In genomic region chr22:45008853-45009751, GRCh38 we compare ENCODE assay signal across 7 cellular contexts. TPM values are rescaled to one million over a fixed set of nuclear protein-coding genes. Genes with fewer than 3 reads are reported as not detected.
DNase-seq lines count a peak whose midpoint lies in the region; ATAC-seq and TF ChIP-seq lines count a peak whose summit lies in the region.

No MANE protein-coding gene starts in this region.

- H3F3A ChIP-seq in SK-N-SH (replicated peaks; ENCODE audit: insufficient read depth) = peaks cover 3% of the 10 kb centered on the region

- DNase-seq in SK-N-SH (peak; percentile 75), left ventricle myocardium inferior (no peak), DMS114 treated with DMSO at 0.1 percent for 48 hours (lab: John Stamatoyannopoulos, UW; ENCODE audit: unreplicated experiment) (no peak), RKO (ENCODE audit: low spot score) (no peak)
- no peak for DNase-seq in stimulated activated CD4-positive, alpha-beta T cell treated with anti-CD3 and anti-CD28 coated beads, Interleukin-12 subunit alpha, Interleukin-12 subunit beta, amount 100 ng/mL, for 4 hours

- peaks cover 37% of the 10 kb centered on the region for H3K27me3 ChIP-seq in SK-N-SH (ENCODE audit: insufficient read depth)
- peaks cover 95% of the 10 kb centered on the region for H3K27me3 ChIP-seq in left ventricle myocardium inferior (ENCODE audit: low read depth)

- H3K4me1 Mint-ChIP-seq in stimulated activated memory B cell treated with anti-CD40 and anti-IgM and Interleukin-4, amounts not matched to agents 10 μg/mL and 1 μg/mL and 100 μg/mL, for 72 hours = peaks cover 18% of the 10 kb centered on the region

- no peaks in the 10 kb centered on the region for H3K79me2 ChIP-seq in SK-N-SH (ENCODE audit: insufficient read depth)

- H3K4me3 Mint-ChIP-seq in stimulated activated memory B cell treated with anti-CD40 and anti-IgM and Interleukin-4, amounts not matched to agents 10 μg/mL and 1 μg/mL and 100 μg/mL, for 72 hours = no peak overlapping the region

- H3K36me3 Mint-ChIP-seq in stimulated activated memory B cell treated with anti-CD40 and anti-IgM and Interleukin-4, amounts not matched to agents 10 μg/mL and 1 μg/mL and 100 μg/mL, for 72 hours = no peaks in the 10 kb centered on the region

- peaks cover 68% of the 10 kb centered on the region for H3K27me3 Mint-ChIP-seq in stimulated activated memory B cell treated with anti-CD40 and anti-IgM and Interleukin-4, amounts not matched to agents 10 μg/mL and 1 μg/mL and 100 μg/mL, for 72 hours

- TF ChIP-seq EP300 in SK-N-SH (IDR thresholded peaks at IDR 0.05; ENCODE audit: borderline replicate concordance in 1 of 2, low read depth in 1 of 2, low read length in 1 of 2) = no peak

- H3K4me3 ChIP-seq in HEK293 (ENCODE audit: low read depth, low read length) (peak overlapping the region; percentile 68), SK-N-SH (ENCODE audit: low read depth in 2 of 2, low read length in 1 of 2) (peak overlapping the region; percentile 56 to 64), left ventricle myocardium inferior (peak overlapping the region; percentile 69)

- POLR2A ChIA-PET in HEK293 (lab: Yijun Ruan, JAX) (interaction anchor here (0.6 to 1.6 kb wide), 3 partner anchors 74 to 380 kb away, joined by 3 to 4 read pairs (median 4); partner anchors contain the start of gene NUP50), SK-N-SH (lab: Yijun Ruan, JAX) (interaction anchor here (0.7 to 1.5 kb wide), 2 partner anchors 14 to 156 kb away, joined by 3 to 4 read pairs; no protein-coding TSS in a partner anchor)

- peak overlapping the region; percentile 37; the same call in 1 of the 2 replicates for H3K27ac ChIP-seq in HEK293 (ENCODE audit: extremely low read depth, low read depth, low read length)
- peak overlapping the region in 1 of 2 experiments; percentile 76; a peak in 2 of 4 replicates for H3K27ac ChIP-seq in SK-N-SH (ENCODE audit: low read depth in 2 of 2, low read length in 1 of 2)
- H3K27ac ChIP-seq in left ventricle myocardium inferior (replicated peaks) = no peak overlapping the region

- CTCF ChIA-PET in HEK293 (lab: Yijun Ruan, JAX) = interaction anchor here (0.6 kb wide), 1 partner anchor 72 kb away, joined by 4 read pairs; no protein-coding TSS in a partner anchor
- CTCF ChIA-PET in SK-N-SH (lab: Yijun Ruan, JAX) = interaction anchor here (0.6 to 1.5 kb wide), 5 partner anchors 19 to 507 kb away, joined by 3 to 4 read pairs (median 4); no protein-coding TSS in a partner anchor

- ATAC-seq in stimulated activated memory B cell treated with anti-CD40 and anti-IgM and Interleukin-4, amounts not matched to agents 10 μg/mL and 1 μg/mL and 100 μg/mL, for 72 hours = peak; percentile 7

- intact Hi-C loops in left ventricle myocardium inferior (cut with micrococcal nuclease) = no loop called here

- H3K9ac ChIP-seq in SK-N-SH = no peak overlapping the region

- H3K27ac Mint-ChIP-seq in stimulated activated memory B cell treated with anti-CD40 and anti-IgM and Interleukin-4, amounts not matched to agents 10 μg/mL and 1 μg/mL and 100 μg/mL, for 72 hours = no peak overlapping the region

- no peaks in the 10 kb centered on the region for H3K9me3 Mint-ChIP-seq in stimulated activated memory B cell treated with anti-CD40 and anti-IgM and Interleukin-4, amounts not matched to agents 10 μg/mL and 1 μg/mL and 100 μg/mL, for 72 hours

- H3K36me3 ChIP-seq in HEK293 (ENCODE audit: control insufficient read depth in 2 of 2, insufficient read depth in 1 of 2, low read length in 2 of 2) (no peaks in the 10 kb centered on the region), SK-N-SH (replicated peaks in 1 of 2; ENCODE audit: control insufficient read depth in 1 of 2, insufficient read depth in 2 of 2, low read length in 1 of 2) (no peaks in the 10 kb centered on the region), left ventricle myocardium inferior (no peaks in the 10 kb centered on the region)

- WGBS in SK-N-SH (ENCODE audit: low lambda C conversion rate) = 2% methylated on average over 10 of the region's 94 CpGs

- H3K4me1 ChIP-seq in HEK293 (ENCODE audit: control insufficient read depth, insufficient read depth, low read length) (0 out of 2 replicates have a peak, but pooled peaks cover 3% of the 10 kb centered on the region), SK-N-SH (ENCODE audit: control insufficient read depth in 1 of 2, insufficient read depth in 2 of 2, low read depth in 1 of 2, low read length in 1 of 2) (peaks cover 0 to 11% of the 10 kb centered on the region in 2 experiments; a peak in 2 of 4 replicates), left ventricle myocardium inferior (peaks cover 44% of the 10 kb centered on the region)

- no peaks in the 10 kb centered on the region for H3K9me2 ChIP-seq in SK-N-SH

- TF ChIP-seq CTCF in HEK293 (tag by site-specific recombination; IDR thresholded peaks at IDR 0.05) (peak; percentile 12; the same call in 1 of the 2 replicates), SK-N-SH (IDR thresholded peaks at IDR 0.05) (no peak), left ventricle myocardium inferior (IDR thresholded peaks at IDR 0.05; ENCODE audit: borderline replicate concordance) (no peak)

- no peak for TF ChIP-seq RAD21 in SK-N-SH (IDR thresholded peaks at IDR 0.05; ENCODE audit: low read length)

- H3K4me2 ChIP-seq in SK-N-SH = peak overlapping the region; percentile 83

- H4K20me1 ChIP-seq in SK-N-SH (ENCODE audit: insufficient read depth) = no peaks in the 10 kb centered on the region

- H3K9me3 ChIP-seq in HEK293 (ENCODE audit: control insufficient read depth, insufficient read depth, low read depth, low read length) = no peaks in the 10 kb centered on the region
- H3K9me3 ChIP-seq in SK-N-SH = no peaks in the 10 kb centered on the region
- H3K9me3 ChIP-seq in left ventricle myocardium inferior (replicated peaks) = no peaks in the 10 kb centered on the region

- no peak overlapping the region for H2AFZ ChIP-seq in SK-N-SH (ENCODE audit: low read depth)

TF ChIP-seq in HEK293, 187 proteins besides CTCF, POLR2A, EP300 and RAD21 (continues in another document):
- TF ChIP-seq ZNF626 (tag by site-specific recombination; IDR thresholded peaks at IDR 0.05) = no peak
- TF ChIP-seq ZNF629 (tag by site-specific recombination; IDR thresholded peaks at IDR 0.05) = no peak
- TF ChIP-seq KLF16 (tag by site-specific recombination; IDR thresholded peaks at IDR 0.05) = no peak
- no peak for TF ChIP-seq ZFP37 (tag by site-specific recombination; IDR thresholded peaks at IDR 0.05)
- TF ChIP-seq, protein P1, sequence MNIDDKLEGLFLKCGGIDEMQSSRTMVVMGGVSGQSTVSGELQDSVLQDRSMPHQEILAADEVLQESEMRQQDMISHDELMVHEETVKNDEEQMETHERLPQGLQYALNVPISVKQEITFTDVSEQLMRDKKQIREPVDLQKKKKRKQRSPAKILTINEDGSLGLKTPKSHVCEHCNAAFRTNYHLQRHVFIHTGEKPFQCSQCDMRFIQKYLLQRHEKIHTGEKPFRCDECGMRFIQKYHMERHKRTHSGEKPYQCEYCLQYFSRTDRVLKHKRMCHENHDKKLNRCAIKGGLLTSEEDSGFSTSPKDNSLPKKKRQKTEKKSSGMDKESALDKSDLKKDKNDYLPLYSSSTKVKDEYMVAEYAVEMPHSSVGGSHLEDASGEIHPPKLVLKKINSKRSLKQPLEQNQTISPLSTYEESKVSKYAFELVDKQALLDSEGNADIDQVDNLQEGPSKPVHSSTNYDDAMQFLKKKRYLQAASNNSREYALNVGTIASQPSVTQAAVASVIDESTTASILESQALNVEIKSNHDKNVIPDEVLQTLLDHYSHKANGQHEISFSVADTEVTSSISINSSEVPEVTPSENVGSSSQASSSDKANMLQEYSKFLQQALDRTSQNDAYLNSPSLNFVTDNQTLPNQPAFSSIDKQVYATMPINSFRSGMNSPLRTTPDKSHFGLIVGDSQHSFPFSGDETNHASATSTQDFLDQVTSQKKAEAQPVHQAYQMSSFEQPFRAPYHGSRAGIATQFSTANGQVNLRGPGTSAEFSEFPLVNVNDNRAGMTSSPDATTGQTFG (tag by site-specific recombination; IDR thresholded peaks at IDR 0.05; ENCODE audit: borderline replicate concordance) = no peak

TF ChIP-seq in SK-N-SH, 30 proteins besides CTCF, POLR2A, EP300 and RAD21:
- TF ChIP-seq NRF1 (IDR thresholded peaks at IDR 0.05; ENCODE audit: low read depth, low read length) = no peak
- no peak for TF ChIP-seq RCOR1 (IDR thresholded peaks at IDR 0.05; ENCODE audit: low read length)
- TF ChIP-seq, protein P2, sequence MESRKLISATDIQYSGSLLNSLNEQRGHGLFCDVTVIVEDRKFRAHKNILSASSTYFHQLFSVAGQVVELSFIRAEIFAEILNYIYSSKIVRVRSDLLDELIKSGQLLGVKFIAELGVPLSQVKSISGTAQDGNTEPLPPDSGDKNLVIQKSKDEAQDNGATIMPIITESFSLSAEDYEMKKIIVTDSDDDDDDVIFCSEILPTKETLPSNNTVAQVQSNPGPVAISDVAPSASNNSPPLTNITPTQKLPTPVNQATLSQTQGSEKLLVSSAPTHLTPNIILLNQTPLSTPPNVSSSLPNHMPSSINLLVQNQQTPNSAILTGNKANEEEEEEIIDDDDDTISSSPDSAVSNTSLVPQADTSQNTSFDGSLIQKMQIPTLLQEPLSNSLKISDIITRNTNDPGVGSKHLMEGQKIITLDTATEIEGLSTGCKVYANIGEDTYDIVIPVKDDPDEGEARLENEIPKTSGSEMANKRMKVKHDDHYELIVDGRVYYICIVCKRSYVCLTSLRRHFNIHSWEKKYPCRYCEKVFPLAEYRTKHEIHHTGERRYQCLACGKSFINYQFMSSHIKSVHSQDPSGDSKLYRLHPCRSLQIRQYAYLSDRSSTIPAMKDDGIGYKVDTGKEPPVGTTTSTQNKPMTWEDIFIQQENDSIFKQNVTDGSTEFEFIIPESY (IDR thresholded peaks at IDR 0.05; ENCODE audit: borderline replicate concordance, low read depth) = no peak
- TF ChIP-seq RFX5 (IDR thresholded peaks at IDR 0.05; ENCODE audit: low read length) = no peak
- TF ChIP-seq CHD2 (IDR thresholded peaks at IDR 0.05; ENCODE audit: low read length, partially characterized antibody) = no peak

RNA-seq across cellular contexts. Expression of gene PHF21B, which starts 0.7 kb away (rescaled TPM):
- 0.76 and 0.96 TPM in 2 replicates for polyA plus RNA-seq in SK-N-SH (2012; rRNA removed)
- polyA plus RNA-seq in SK-N-SH (2012; cell fraction: cytosol; rRNA removed) = 0.58 and 0.89 TPM in 2 replicates
- polyA plus RNA-seq in SK-N-SH (2012; cell fraction: nucleus; rRNA removed) = 0.97 and 1.2 TPM in 2 replicates
- total RNA-seq in left ventricle myocardium inferior = 0.69 TPM

Comparison
In these comparisons a context has a peak if more than half of its experiments do, and no peak if none do; other contexts are left out.
1. Of the 4 proteins assayed by ChIP-seq in both HEK293 and SK-N-SH: peak only in HEK293: CTCF and YY1; only in SK-N-SH: none; in both: none; in neither: 2.